Comparison of ENCODE assay signal across 1 cellular context in the genomic region with DNA sequence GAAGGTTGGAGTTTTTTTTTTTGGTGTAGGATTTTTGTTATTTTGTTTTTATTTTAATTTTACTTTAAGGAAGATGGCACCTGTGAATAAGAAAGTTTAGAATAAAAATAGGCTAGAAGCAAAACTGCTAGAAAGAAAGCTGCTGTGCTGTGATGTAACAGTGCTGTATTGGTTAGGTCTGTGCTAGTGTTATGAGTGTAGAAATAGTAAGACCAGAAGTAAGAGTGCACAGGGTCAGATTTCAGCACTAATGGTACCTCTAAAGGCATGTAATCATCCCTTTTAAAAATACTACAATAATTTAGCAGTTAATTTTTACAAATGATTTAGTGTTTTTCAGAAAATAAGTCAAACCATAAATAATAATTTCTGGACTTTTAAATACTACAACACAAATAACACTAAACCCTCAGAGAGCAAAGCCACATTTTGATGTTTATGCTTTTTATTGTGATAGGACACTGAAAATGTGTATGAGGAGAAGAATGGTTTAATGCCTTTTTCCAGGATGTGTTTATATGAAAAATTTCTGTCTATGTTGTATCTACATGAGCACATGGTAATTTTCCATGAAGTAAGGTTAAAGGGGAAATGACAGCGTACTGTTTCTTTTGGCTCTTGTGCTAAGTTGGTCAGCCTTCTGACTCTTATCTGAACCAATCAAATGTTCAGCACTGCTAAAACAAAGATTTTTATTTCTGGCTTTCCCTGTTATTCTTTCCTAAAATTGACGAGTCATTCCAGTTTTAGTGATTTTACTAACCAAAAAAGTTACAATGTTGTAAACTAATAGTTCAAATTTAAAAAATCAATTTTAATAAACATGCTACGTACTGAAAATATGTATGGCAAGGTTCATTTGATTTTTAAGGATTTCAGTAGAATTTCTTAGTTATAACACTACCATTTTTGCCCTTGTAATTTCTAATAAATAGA.
TF ChIP-seq lines count a peak whose summit lies in the region.

No MANE protein-coding gene starts in this region.

TF ChIP-seq in K562, 482 proteins besides CTCF, POLR2A, EP300 and RAD21 (continued from another document and continues in another):
- TF ChIP-seq, protein P1, sequence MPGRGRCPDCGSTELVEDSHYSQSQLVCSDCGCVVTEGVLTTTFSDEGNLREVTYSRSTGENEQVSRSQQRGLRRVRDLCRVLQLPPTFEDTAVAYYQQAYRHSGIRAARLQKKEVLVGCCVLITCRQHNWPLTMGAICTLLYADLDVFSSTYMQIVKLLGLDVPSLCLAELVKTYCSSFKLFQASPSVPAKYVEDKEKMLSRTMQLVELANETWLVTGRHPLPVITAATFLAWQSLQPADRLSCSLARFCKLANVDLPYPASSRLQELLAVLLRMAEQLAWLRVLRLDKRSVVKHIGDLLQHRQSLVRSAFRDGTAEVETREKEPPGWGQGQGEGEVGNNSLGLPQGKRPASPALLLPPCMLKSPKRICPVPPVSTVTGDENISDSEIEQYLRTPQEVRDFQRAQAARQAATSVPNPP (IDR thresholded peaks at IDR 0.05; ENCODE audit: borderline replicate concordance, insufficient read depth, insufficient read length): no peak
- TF ChIP-seq ARID1B (IDR thresholded peaks at IDR 0.05) (peak; percentile 58; the same call in 1 of the 2 replicates), NBN (IDR thresholded peaks at IDR 0.05; ENCODE audit: low read depth) (no peak), MAFG (tag; conservative IDR thresholded peaks at IDR 0.05) (peak; percentile 69), SMAD2 (IDR thresholded peaks at IDR 0.05; ENCODE audit: low read depth, low read length) (no peak), SPI1 (IDR thresholded peaks at IDR 0.05; ENCODE audit: borderline replicate concordance, low read depth, low read length) (no peak), JUNB (CRISPR knock-in tag; conservative IDR thresholded peaks at IDR 0.05) (no peak), U2AF1 (optimal IDR thresholded peaks at IDR 0.05; ENCODE audit: low read depth, low read length) (no peak), GTF2E2 (tag; IDR thresholded peaks at IDR 0.05) (no peak), SMARCC2 (IDR thresholded peaks at IDR 0.05; ENCODE audit: low read depth) (no peak), ZNF644 (tag; IDR thresholded peaks at IDR 0.05; ENCODE audit: low read depth) (no peak), TCF7L2 (IDR thresholded peaks at IDR 0.05; ENCODE audit: low read depth, low read length) (no peak), ZNF780A (CRISPR knock-in tag; IDR thresholded peaks at IDR 0.05) (no peak), KLF6 (CRISPR knock-in tag; IDR thresholded peaks at IDR 0.05; ENCODE audit: borderline replicate concordance) (no peak), ZNF197 (CRISPR knock-in tag; IDR thresholded peaks at IDR 0.05; ENCODE audit: low read depth) (no peak), SMARCB1 (IDR thresholded peaks at IDR 0.05; ENCODE audit: insufficient read length, low read depth) (no peak), POLR3A (IDR thresholded peaks at IDR 0.05; ENCODE audit: borderline replicate concordance, extremely low read depth, insufficient read depth, insufficient read length) (no peak), EWSR1 (IDR thresholded peaks at IDR 0.05; ENCODE audit: borderline replicate concordance, low read depth, partially characterized antibody) (no peak), ZNF184 (CRISPR knock-in tag; IDR thresholded peaks at IDR 0.05) (no peak), ARHGAP35 (IDR thresholded peaks at IDR 0.05; ENCODE audit: partially characterized antibody) (no peak), CHD1 (IDR thresholded peaks at IDR 0.05; ENCODE audit: low read length) (no peak), ZKSCAN1 (IDR thresholded peaks at IDR 0.05; ENCODE audit: low read depth, low read length) (no peak), ZFP36 (IDR thresholded peaks at IDR 0.05; ENCODE audit: low read depth, low read length, partially characterized antibody) (no peak), ELK1 (CRISPR knock-in tag; IDR thresholded peaks at IDR 0.05) (no peak), NFYB (IDR thresholded peaks at IDR 0.05; ENCODE audit: extremely low read depth, insufficient read length) (no peak), SAFB2 (IDR thresholded peaks at IDR 0.05; ENCODE audit: borderline replicate concordance, low read depth, low read length, severe bottlenecking) (no peak), GTF2A2 (tag; IDR thresholded peaks at IDR 0.05) (no peak), NFE2L1 (tag; IDR thresholded peaks at IDR 0.05; ENCODE audit: borderline replicate concordance, low read depth) (peak; percentile 35; the same call in 1 of the 2 replicates), NR2C2 (CRISPR knock-in tag; IDR thresholded peaks at IDR 0.05) (no peak), NR2C2 (tag; IDR thresholded peaks at IDR 0.05) (peak; percentile 78), HDGF (IDR thresholded peaks at IDR 0.05) (no peak), KHSRP (IDR thresholded peaks at IDR 0.05) (no peak), ZNF274 (IDR thresholded peaks at IDR 0.05; ENCODE audit: borderline replicate concordance, low read depth, low read length) (no peak), GATA2 (CRISPR knock-in tag; IDR thresholded peaks at IDR 0.05) (no peak), ZNF584 (CRISPR knock-in tag; IDR thresholded peaks at IDR 0.05; ENCODE audit: low read depth) (no peak), HDAC1 (IDR thresholded peaks at IDR 0.05) (no peak; a peak in 1 of 4 replicates), ZNF316 (IDR thresholded peaks at IDR 0.05) (peak; percentile 63; the same call in 1 of the 2 replicates), ZBTB9 (CRISPR knock-in tag; IDR thresholded peaks at IDR 0.05) (no peak), MYC (IDR thresholded peaks at IDR 0.05; ENCODE audit: low read depth, low read length) (0 out of 2 replicates have a peak, but pooled peaks have one; percentile 12), MYC (CRISPR knock-in tag; IDR thresholded peaks at IDR 0.05; ENCODE audit: borderline replicate concordance, low read depth) (no peak), MECOM (CRISPR knock-in tag; IDR thresholded peaks at IDR 0.05) (0 out of 2 replicates have a peak, but pooled peaks have one; percentile 13), JUND (IDR thresholded peaks at IDR 0.05; ENCODE audit: borderline replicate concordance, low read depth, low read length) (no peak), JUND (tag; IDR thresholded peaks at IDR 0.05; ENCODE audit: borderline replicate concordance, low read depth, low read length) (peak; percentile 14; the same call in 1 of the 3 replicates)
- TF ChIP-seq, protein P2, sequence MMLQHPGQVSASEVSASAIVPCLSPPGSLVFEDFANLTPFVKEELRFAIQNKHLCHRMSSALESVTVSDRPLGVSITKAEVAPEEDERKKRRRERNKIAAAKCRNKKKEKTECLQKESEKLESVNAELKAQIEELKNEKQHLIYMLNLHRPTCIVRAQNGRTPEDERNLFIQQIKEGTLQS (IDR thresholded peaks at IDR 0.05): no peak
- TF ChIP-seq, protein P2 (CRISPR knock-in tag; conservative IDR thresholded peaks at IDR 0.05): no peak
- TF ChIP-seq, protein P3, sequence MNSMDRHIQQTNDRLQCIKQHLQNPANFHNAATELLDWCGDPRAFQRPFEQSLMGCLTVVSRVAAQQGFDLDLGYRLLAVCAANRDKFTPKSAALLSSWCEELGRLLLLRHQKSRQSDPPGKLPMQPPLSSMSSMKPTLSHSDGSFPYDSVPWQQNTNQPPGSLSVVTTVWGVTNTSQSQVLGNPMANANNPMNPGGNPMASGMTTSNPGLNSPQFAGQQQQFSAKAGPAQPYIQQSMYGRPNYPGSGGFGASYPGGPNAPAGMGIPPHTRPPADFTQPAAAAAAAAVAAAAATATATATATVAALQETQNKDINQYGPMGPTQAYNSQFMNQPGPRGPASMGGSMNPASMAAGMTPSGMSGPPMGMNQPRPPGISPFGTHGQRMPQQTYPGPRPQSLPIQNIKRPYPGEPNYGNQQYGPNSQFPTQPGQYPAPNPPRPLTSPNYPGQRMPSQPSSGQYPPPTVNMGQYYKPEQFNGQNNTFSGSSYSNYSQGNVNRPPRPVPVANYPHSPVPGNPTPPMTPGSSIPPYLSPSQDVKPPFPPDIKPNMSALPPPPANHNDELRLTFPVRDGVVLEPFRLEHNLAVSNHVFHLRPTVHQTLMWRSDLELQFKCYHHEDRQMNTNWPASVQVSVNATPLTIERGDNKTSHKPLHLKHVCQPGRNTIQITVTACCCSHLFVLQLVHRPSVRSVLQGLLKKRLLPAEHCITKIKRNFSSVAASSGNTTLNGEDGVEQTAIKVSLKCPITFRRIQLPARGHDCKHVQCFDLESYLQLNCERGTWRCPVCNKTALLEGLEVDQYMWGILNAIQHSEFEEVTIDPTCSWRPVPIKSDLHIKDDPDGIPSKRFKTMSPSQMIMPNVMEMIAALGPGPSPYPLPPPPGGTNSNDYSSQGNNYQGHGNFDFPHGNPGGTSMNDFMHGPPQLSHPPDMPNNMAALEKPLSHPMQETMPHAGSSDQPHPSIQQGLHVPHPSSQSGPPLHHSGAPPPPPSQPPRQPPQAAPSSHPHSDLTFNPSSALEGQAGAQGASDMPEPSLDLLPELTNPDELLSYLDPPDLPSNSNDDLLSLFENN (IDR thresholded peaks at IDR 0.05; ENCODE audit: low read depth in 2 of 2, low read length in 2 of 2): no peak
- TF ChIP-seq, protein P4, sequence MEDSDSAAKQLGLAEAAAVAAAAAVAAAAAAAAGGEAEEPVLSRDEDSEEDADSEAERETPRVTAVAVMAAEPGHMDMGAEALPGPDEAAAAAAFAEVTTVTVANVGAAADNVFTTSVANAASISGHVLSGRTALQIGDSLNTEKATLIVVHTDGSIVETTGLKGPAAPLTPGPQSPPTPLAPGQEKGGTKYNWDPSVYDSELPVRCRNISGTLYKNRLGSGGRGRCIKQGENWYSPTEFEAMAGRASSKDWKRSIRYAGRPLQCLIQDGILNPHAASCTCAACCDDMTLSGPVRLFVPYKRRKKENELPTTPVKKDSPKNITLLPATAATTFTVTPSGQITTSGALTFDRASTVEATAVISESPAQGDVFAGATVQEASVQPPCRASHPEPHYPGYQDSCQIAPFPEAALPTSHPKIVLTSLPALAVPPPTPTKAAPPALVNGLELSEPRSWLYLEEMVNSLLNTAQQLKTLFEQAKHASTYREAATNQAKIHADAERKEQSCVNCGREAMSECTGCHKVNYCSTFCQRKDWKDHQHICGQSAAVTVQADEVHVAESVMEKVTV (CRISPR knock-in tag; IDR thresholded peaks at IDR 0.05): no peak
- TF ChIP-seq, protein P5, sequence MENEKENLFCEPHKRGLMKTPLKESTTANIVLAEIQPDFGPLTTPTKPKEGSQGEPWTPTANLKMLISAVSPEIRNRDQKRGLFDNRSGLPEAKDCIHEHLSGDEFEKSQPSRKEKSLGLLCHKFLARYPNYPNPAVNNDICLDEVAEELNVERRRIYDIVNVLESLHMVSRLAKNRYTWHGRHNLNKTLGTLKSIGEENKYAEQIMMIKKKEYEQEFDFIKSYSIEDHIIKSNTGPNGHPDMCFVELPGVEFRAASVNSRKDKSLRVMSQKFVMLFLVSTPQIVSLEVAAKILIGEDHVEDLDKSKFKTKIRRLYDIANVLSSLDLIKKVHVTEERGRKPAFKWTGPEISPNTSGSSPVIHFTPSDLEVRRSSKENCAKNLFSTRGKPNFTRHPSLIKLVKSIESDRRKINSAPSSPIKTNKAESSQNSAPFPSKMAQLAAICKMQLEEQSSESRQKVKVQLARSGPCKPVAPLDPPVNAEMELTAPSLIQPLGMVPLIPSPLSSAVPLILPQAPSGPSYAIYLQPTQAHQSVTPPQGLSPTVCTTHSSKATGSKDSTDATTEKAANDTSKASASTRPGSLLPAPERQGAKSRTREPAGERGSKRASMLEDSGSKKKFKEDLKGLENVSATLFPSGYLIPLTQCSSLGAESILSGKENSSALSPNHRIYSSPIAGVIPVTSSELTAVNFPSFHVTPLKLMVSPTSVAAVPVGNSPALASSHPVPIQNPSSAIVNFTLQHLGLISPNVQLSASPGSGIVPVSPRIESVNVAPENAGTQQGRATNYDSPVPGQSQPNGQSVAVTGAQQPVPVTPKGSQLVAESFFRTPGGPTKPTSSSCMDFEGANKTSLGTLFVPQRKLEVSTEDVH (IDR thresholded peaks at IDR 0.05; ENCODE audit: low read depth, partially characterized antibody): no peak
- TF ChIP-seq, protein P6, sequence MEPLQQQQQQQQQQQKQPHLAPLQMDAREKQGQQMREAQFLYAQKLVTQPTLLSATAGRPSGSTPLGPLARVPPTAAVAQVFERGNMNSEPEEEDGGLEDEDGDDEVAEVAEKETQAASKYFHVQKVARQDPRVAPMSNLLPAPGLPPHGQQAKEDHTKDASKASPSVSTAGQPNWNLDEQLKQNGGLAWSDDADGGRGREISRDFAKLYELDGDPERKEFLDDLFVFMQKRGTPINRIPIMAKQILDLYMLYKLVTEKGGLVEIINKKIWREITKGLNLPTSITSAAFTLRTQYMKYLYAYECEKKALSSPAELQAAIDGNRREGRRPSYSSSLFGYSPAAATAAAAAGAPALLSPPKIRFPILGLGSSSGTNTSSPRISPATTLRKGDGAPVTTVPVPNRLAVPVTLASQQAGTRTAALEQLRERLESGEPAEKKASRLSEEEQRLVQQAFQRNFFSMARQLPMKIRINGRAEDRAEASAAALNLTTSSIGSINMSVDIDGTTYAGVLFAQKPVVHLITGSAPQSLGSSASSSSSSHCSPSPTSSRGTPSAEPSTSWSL (CRISPR knock-in tag; IDR thresholded peaks at IDR 0.05; ENCODE audit: borderline replicate concordance): no peak
- TF ChIP-seq, protein P7, sequence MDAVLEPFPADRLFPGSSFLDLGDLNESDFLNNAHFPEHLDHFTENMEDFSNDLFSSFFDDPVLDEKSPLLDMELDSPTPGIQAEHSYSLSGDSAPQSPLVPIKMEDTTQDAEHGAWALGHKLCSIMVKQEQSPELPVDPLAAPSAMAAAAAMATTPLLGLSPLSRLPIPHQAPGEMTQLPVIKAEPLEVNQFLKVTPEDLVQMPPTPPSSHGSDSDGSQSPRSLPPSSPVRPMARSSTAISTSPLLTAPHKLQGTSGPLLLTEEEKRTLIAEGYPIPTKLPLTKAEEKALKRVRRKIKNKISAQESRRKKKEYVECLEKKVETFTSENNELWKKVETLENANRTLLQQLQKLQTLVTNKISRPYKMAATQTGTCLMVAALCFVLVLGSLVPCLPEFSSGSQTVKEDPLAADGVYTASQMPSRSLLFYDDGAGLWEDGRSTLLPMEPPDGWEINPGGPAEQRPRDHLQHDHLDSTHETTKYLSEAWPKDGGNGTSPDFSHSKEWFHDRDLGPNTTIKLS (IDR thresholded peaks at IDR 0.05; ENCODE audit: borderline replicate concordance, low read depth): no peak
